8 cellular contexts compared by ENCODE assay signal in the genomic region with DNA sequence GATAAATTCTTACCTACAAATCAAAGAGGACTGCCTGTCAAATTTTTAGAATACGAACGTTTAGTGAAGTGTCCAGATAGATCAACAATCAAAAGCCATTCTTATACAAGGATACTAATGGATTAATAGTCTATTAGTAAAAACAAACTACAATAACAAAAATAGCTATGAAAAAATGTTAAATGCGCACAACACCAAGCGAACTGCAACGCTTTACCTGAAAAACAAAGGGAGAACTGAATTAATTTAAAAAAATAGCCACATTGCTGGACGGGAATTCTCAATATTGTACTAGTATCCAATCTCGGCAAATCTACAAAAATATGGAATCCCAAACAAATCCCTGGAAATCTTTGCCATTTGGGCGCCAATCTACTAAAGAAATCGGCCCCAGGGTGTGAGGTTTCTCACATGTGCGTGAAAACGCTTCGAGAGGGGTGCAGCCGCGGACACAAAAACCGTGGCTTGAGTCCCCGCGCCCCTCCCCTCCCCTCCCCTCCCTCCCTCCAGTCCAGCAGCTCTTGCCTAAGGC. TPM values are rescaled to one million over a fixed set of nuclear protein-coding genes. Genes with fewer than 3 reads are reported as not detected.
A peak's percentile ranks its signal among the peaks of the same experiment; 100 is the strongest.
DNase-seq lines count a peak whose midpoint lies in the region; ATAC-seq and TF ChIP-seq lines count a peak whose summit lies in the region.

No MANE protein-coding gene starts in this region.

- TF ChIP-seq CTCF in adrenal gland (IDR thresholded peaks at IDR 0.05) (no peak), liver (IDR thresholded peaks at IDR 0.05; ENCODE audit: low read depth, low read length, missing input control) (no peak), thyroid gland (IDR thresholded peaks at IDR 0.05) (no peak)

- H3K9ac ChIP-seq in liver (ENCODE audit: low read depth in 1 of 2, low read length in 2 of 2) = peak overlapping the region; percentile 37 to 61

- peaks cover 57% of the 10 kb centered on the region for H3K4me1 Mint-ChIP-seq in activated T-cell treated with anti-CD3 and anti-CD28 coated beads, Interleukin-2, amount 50 U/mL, for 4 hours (ENCODE audit: low read depth)

- intact Hi-C loops in adrenal gland (cut with DNase I) (loop anchor here in 1 of 2 donors (10.0 kb wide), 1 partner anchor 57 kb away; the partner anchor contains the start of gene TRAF5), thyroid gland (cut with DNase I) (loop anchor here (5.0 kb wide), 1 partner anchor 125 kb away; the partner anchor contains the start of gene RCOR3)

- no peak for TF ChIP-seq POLR2A in adrenal gland (IDR thresholded peaks at IDR 0.05)
- TF ChIP-seq POLR2A in thyroid gland (IDR thresholded peaks at IDR 0.05) = no peak

- H3K9me3 ChIP-seq in adrenal gland (replicated peaks in 1 of 3) (no peaks in the 10 kb centered on the region), liver (ENCODE audit: control insufficient read depth in 4 of 4, low read length in 3 of 4) (no peaks in the 10 kb centered on the region), thyroid gland (no peaks in the 10 kb centered on the region)

- peaks cover 8% of the 10 kb centered on the region for H3K36me3 Mint-ChIP-seq in activated T-cell treated with anti-CD3 and anti-CD28 coated beads, Interleukin-2, amount 50 U/mL, for 4 hours (ENCODE audit: insufficient read depth)

- TF ChIP-seq RAD21 in liver (IDR thresholded peaks at IDR 0.05) = no peak

- peak overlapping the region; percentile 89 for H3K4me3 Mint-ChIP-seq in activated T-cell treated with anti-CD3 and anti-CD28 coated beads, Interleukin-2, amount 50 U/mL, for 4 hours

- H3K36me3 ChIP-seq in adrenal gland (replicated peaks in 1 of 2) (no peaks in the 10 kb centered on the region), liver (ENCODE audit: control insufficient read depth in 4 of 4, insufficient read depth in 3 of 4, low read depth in 1 of 4, low read length in 3 of 4) (no peaks in the 10 kb centered on the region), thyroid gland (no peaks in the 10 kb centered on the region)

- WGBS in adrenal gland, 4 donors = 6 to 10% (median 7%) methylated on average over 13 to 17 of the region's 17 CpGs
- 8% methylated on average over 17 of the region's 17 CpGs for WGBS in liver
- WGBS in thyroid gland, 2 donors = 8 to 9% methylated on average over 17 of the region's 17 CpGs

- no peaks in the 10 kb centered on the region for H3K27me3 ChIP-seq in adrenal gland
- H3K27me3 ChIP-seq in liver (ENCODE audit: control insufficient read depth in 4 of 4, insufficient read depth in 4 of 4, low read length in 3 of 4) = no peaks in the 10 kb centered on the region
- no peaks in the 10 kb centered on the region for H3K27me3 ChIP-seq in thyroid gland

- H3K27ac ChIP-seq in adrenal gland (peak overlapping the region; percentile 73 to 96 (median 92)), liver (ENCODE audit: low read depth in 1 of 2, low read length in 2 of 2) (peak overlapping the region; percentile 90 to 98), thyroid gland (peak overlapping the region; percentile 91 to 98 (median 96))

- ATAC-seq in activated T-cell treated with anti-CD3 and anti-CD28 coated beads, Interleukin-2, amount 50 U/mL, for 4 hours = no peak
- ATAC-seq in GM21515 (IDR thresholded peaks at IDR 0.05; ENCODE audit: unreplicated experiment) (no peak), GM21737 (IDR thresholded peaks at IDR 0.05; ENCODE audit: unreplicated experiment) (no peak)

- H3K4me1 ChIP-seq in adrenal gland (replicated peaks in 1 of 2) = peaks cover 6 to 7% of the 10 kb centered on the region in 2 donors
- H3K4me1 ChIP-seq in liver (ENCODE audit: control insufficient read depth in 4 of 4, insufficient read depth in 4 of 4, low read length in 3 of 4) = peaks cover 0 to 10% (median 4%) of the 10 kb centered on the region in 4 donors
- peaks cover 0 to 4% of the 10 kb centered on the region in 2 donors for H3K4me1 ChIP-seq in thyroid gland

- peaks cover 4% of the 10 kb centered on the region for H3K9me3 Mint-ChIP-seq in activated T-cell treated with anti-CD3 and anti-CD28 coated beads, Interleukin-2, amount 50 U/mL, for 4 hours

- H3K27me3 Mint-ChIP-seq in activated T-cell treated with anti-CD3 and anti-CD28 coated beads, Interleukin-2, amount 50 U/mL, for 4 hours (ENCODE audit: low read depth) = no peaks in the 10 kb centered on the region

- H3K4me3 ChIP-seq in adrenal gland (peak overlapping the region in 2 of 4 donors; percentile 55 to 61), liver (ENCODE audit: low read depth in 1 of 3, low read length in 3 of 3) (peak overlapping the region; percentile 52 to 83 (median 59)), thyroid gland (replicated peaks in 1 of 3) (peak overlapping the region; percentile 5 to 60 (median 59))

- no peak for DNase-seq in activated T-cell treated with anti-CD3 and anti-CD28 coated beads, Interleukin-2, amount 50 U/mL, for 4 hours
- no peak for DNase-seq in activated T-cell treated with anti-CD3 and anti-CD28 coated beads, Interleukin-2, amount 50 U/mL, for 48 hours
- DNase-seq in adrenal gland (no peak), thyroid gland (no peak), HPDE6-E6E7 (ENCODE audit: extremely low spot score) (no peak)

TF ChIP-seq in liver, 16 proteins besides CTCF, POLR2A, EP300 and RAD21:
- no peak for TF ChIP-seq FOXA2 (IDR thresholded peaks at IDR 0.05)
- no peak for TF ChIP-seq JUND (IDR thresholded peaks at IDR 0.05)
- TF ChIP-seq, protein P1, sequence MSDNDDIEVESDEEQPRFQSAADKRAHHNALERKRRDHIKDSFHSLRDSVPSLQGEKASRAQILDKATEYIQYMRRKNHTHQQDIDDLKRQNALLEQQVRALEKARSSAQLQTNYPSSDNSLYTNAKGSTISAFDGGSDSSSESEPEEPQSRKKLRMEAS (IDR thresholded peaks at IDR 0.05) = no peak
- TF ChIP-seq GABPA (IDR thresholded peaks at IDR 0.05 in 1 of 2, conservative IDR thresholded peaks at IDR 0.05 in 1 of 2) = no peak
- no peak for TF ChIP-seq SP1 (IDR thresholded peaks at IDR 0.05)
- TF ChIP-seq REST (IDR thresholded peaks at IDR 0.05) = no peak

RNA-seq across cellular contexts. Expression of gene TRAF5, which starts 55.6 kb away (rescaled TPM):
- total RNA-seq in activated T-cell treated with anti-CD3 and anti-CD28 coated beads, Interleukin-2, amount 50 U/mL, for 4 hours = 10 to 100 TPM; 16.3 to 20.6 (median 17.0) TPM
- total RNA-seq in adrenal gland = 10 to 100 TPM in 1 of 8 donors, 1 to 10 TPM in 7; 1.0 to 13.5 (median 6.4) TPM
- 10 to 100 TPM in 1 of 3 donors, 1 to 10 TPM in 2; 3.8 to 16.7 (median 9.3) TPM for polyA plus RNA-seq in adrenal gland
- total RNA-seq in liver = 1 to 10 TPM; 2.5 to 3.3 TPM
- polyA plus RNA-seq in liver = under 1 TPM; 0.68 to 0.74 TPM
- total RNA-seq in thyroid gland = 1 to 10 TPM; 3.1 to 5.9 (median 4.0) TPM
